In the genomic region with DNA sequence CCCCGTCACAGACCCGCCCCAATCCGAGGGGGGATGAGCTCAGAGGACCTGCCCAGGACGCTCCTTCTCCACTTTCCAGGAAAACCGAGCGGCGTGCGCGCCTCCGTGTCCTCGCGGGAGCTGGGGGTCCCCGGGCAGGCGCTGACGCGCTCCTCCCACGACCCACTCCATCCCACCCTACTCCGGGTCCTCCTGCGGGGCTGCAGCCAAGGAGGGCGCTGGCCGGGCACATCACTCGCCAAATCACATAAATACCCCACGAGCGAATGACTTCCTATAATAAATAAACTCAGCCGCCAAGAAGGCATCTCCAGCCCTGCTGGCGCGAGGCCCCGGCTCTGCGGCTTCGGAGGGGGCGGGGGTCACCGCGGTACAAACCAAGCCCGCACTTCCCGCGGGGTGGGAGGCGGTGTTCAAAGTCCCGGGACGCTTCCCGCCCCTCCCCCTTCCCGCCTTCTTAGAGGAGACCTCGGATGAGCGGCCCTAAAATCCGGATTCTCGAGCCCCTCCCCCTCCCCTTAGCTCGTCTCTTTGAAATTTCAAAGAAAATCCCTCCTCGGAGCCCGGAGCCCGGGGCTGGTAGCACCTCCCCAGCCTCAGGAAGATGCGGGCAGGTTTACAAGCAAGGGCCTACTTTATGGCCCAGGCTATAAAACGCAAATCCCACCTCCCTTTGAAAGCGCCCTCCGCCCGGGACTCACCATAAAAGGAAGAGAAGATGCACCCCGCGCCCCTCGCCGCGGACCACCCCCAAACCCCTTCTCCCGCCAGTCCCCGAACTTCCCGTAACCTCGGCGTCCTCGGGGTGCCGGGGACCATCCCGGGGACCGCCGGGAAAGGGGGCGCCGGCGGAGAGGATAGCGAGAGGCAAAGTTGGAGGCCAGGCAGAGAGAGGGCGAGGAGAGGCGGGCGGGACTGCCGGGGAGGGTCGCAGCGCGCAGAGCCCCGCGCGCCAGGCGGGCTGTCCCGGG, we compare ENCODE assay signal across 8 cellular contexts. TPM values are rescaled to one million over a fixed set of nuclear protein-coding genes. Genes with fewer than 3 reads are reported as not detected.
A peak's percentile ranks its signal among the peaks of the same experiment; 100 is the strongest.
DNase-seq lines count a peak whose midpoint lies in the region; ATAC-seq and TF ChIP-seq lines count a peak whose summit lies in the region.

No MANE protein-coding gene starts in this region.

- TF ChIP-seq CTCF in colonic mucosa (IDR thresholded peaks at IDR 0.05): no peak
- no peak for TF ChIP-seq CTCF in lower lobe of right lung (IDR thresholded peaks at IDR 0.05)
- no peak for TF ChIP-seq CTCF in thoracic aorta (IDR thresholded peaks at IDR 0.05)

- DNase-seq in NCI-H82 (lab: John Stamatoyannopoulos, UW): peak; percentile 14
- no peak for DNase-seq in NCI-H82 treated with DMSO at 0.1 percent for 48 hours (lab: John Stamatoyannopoulos, UW; ENCODE audit: unreplicated experiment)
- DNase-seq in colonic mucosa: peak; percentile 42
- DNase-seq in lower lobe of right lung: no peak
- no peak for DNase-seq in thoracic aorta (ENCODE audit: low spot score)
- DNase-seq in NCI-H2107 treated with DMSO at 0.1 percent for 48 hours (lab: John Stamatoyannopoulos, UW; ENCODE audit: unreplicated experiment): no peak
- DNase-seq in T-helper 1 cell: no peak
- DNase-seq in activated CD4-positive, CD25-positive, alpha-beta regulatory T cell treated with anti-CD3 and anti-CD28 coated beads, Interleukin-2, amount 50 U/mL, for 72 hours: no peak

- peaks cover 42% of the 10 kb centered on the region for H3K27me3 ChIP-seq in colonic mucosa
- H3K27me3 ChIP-seq in lower lobe of right lung (ENCODE audit: low read depth): peaks cover 86% of the 10 kb centered on the region
- H3K27me3 ChIP-seq in thoracic aorta (replicated peaks; ENCODE audit: insufficient read depth): no peaks in the 10 kb centered on the region

- H3K36me3 ChIP-seq in colonic mucosa (no peaks in the 10 kb centered on the region), lower lobe of right lung (no peaks in the 10 kb centered on the region), thoracic aorta (no peaks in the 10 kb centered on the region)

- H3K4me1 ChIP-seq in colonic mucosa: no peaks in the 10 kb centered on the region
- peaks cover 19% of the 10 kb centered on the region for H3K4me1 ChIP-seq in lower lobe of right lung
- H3K4me1 ChIP-seq in thoracic aorta (ENCODE audit: control insufficient read depth in 1 of 2, low read depth in 2 of 2): peaks cover 0 to 29% of the 10 kb centered on the region in 2 donors

- H3K4me3 ChIP-seq in colonic mucosa (peak overlapping the region; percentile 13), lower lobe of right lung (peak overlapping the region; percentile 52), thoracic aorta (peak overlapping the region; percentile 63)

- H3K9me3 ChIP-seq in colonic mucosa (no peaks in the 10 kb centered on the region), lower lobe of right lung (no peaks in the 10 kb centered on the region), thoracic aorta (no peaks in the 10 kb centered on the region)

- ATAC-seq in lower lobe of right lung (peak; percentile 21 to 37), thoracic aorta (ENCODE audit: insufficient number of reproducible peaks, low FRiP score, low read depth) (no peak)

- H3K27ac ChIP-seq in colonic mucosa: no peak overlapping the region
- peak overlapping the region; percentile 24 for H3K27ac ChIP-seq in lower lobe of right lung
- no peak overlapping the region for H3K27ac ChIP-seq in thoracic aorta

- intact Hi-C loops in colonic mucosa (cut with DNase I) (no loop called here), lower lobe of right lung (cut with DNase I) (no loop called here)

- H3K9ac ChIP-seq in colonic mucosa (ENCODE audit: low read depth in 2 of 2, low read length in 2 of 2): peak overlapping the region in 1 of 2 donors; percentile 24

RNA-seq across cellular contexts. Expression of a gene that starts 0.7 kb away (rescaled TPM):
- total RNA-seq in colonic mucosa (under 1 TPM; 0.21 to 0.27 TPM), lower lobe of right lung (1.9 TPM), thoracic aorta (1 to 10 TPM in 1 of 2 donors, under 1 TPM in 1; 0.68 to 2.8 TPM)

Comparison
In these comparisons a context has a peak if more than half of its experiments do, and no peak if none do; other contexts are left out.
1. DNase-seq: peak in NCI-H82 (single experiment) and colonic mucosa (single experiment); none in NCI-H82 treated with DMSO at 0.1 percent for 48 hours (single experiment), lower lobe of right lung (single experiment), thoracic aorta (single experiment), NCI-H2107 treated with DMSO at 0.1 percent for 48 hours (single experiment), T-helper 1 cell (0 of 5) and activated CD4-positive, CD25-positive, alpha-beta regulatory T cell treated with anti-CD3 and anti-CD28 coated beads, Interleukin-2, amount 50 U/mL, for 72 hours (single experiment).
2. H3K4me3 ChIP-seq: peak in every context shown above with its lines; median percentile 63 in thoracic aorta; 52 in lower lobe of right lung; 13 in colonic mucosa.